In genomic region chr3:51678685-51679084, GRCh38 we compare ENCODE assay signal across 17 cellular contexts. TPM values are rescaled to one million over a fixed set of nuclear protein-coding genes. Genes with fewer than 3 reads are reported as not detected.
DNase-seq lines count a peak whose midpoint lies in the region; ATAC-seq and TF ChIP-seq lines count a peak whose summit lies in the region.
"Had no signal": no experiment of that assay in that cellular context is flagged by ENCODE, and none has a peak within 500 bp of the region (broad histone marks: within the 10 kb centered on the region; RNA-seq: fewer than 3 reads in every experiment).

No MANE protein-coding gene starts in this region.

- H3K9me3 ChIP-seq in left ventricle myocardium inferior (replicated peaks), result no peaks in the 10 kb centered on the region
- H3K9me3 ChIP-seq: left lung, thyroid gland had no signal

- no peak overlapping the region for H3K27ac ChIP-seq in left ventricle myocardium inferior (replicated peaks)
- H3K27ac ChIP-seq: left lung, thyroid gland had no signal

- peaks cover 77% of the 10 kb centered on the region for H3K4me1 ChIP-seq in left ventricle myocardium inferior

- peaks cover 16% of the 10 kb centered on the region for H3K36me3 Mint-ChIP-seq in activated CD4-positive, alpha-beta memory T cell treated with anti-CD3 and anti-CD28 coated beads for 36 hours
- peaks cover 34% of the 10 kb centered on the region for H3K36me3 Mint-ChIP-seq in stimulated activated memory B cell treated with anti-CD40 and anti-IgM and Interleukin-4, amounts not matched to agents 10 μg/mL and 1 μg/mL and 100 μg/mL, for 72 hours

- CTCF ChIA-PET in activated CD4-positive, alpha-beta memory T cell treated with anti-CD3 and anti-CD28 coated beads for 36 hours (lab: Charles Lee), result interaction anchor here (0.9 to 7.3 kb wide), 3 partner anchors 8 to 177 kb away, joined by 3 to 202 read pairs (median 168); partner anchors contain the start of genes DCAF1 and TEX264

- no peak overlapping the region for H3K4me3 ChIP-seq in left ventricle myocardium inferior
- no peak overlapping the region for H3K4me3 ChIP-seq in epithelial cell of esophagus (ENCODE audit: low read length)
- H3K4me3 ChIP-seq: GM12878, left lung, thyroid gland had no signal

- TF ChIP-seq CTCF in left ventricle myocardium inferior (IDR thresholded peaks at IDR 0.05; ENCODE audit: borderline replicate concordance), result no peak
- TF ChIP-seq CTCF in epithelial cell of esophagus (IDR thresholded peaks at IDR 0.05; ENCODE audit: insufficient read depth, low read depth, low read length, missing control alignments), result no peak

- POLR2A ChIA-PET in activated CD4-positive, alpha-beta memory T cell treated with anti-CD3 and anti-CD28 coated beads for 36 hours (lab: Charles Lee), result no interaction called here

- no peaks in the 10 kb centered on the region for H3K9me3 Mint-ChIP-seq in activated CD4-positive, alpha-beta memory T cell treated with anti-CD3 and anti-CD28 coated beads for 36 hours
- H3K9me3 Mint-ChIP-seq in stimulated activated memory B cell treated with anti-CD40 and anti-IgM and Interleukin-4, amounts not matched to agents 10 μg/mL and 1 μg/mL and 100 μg/mL, for 72 hours, result no peaks in the 10 kb centered on the region
- H3K9me3 Mint-ChIP-seq: activated T-cell treated with anti-CD3 and anti-CD28 coated beads, Interleukin-2, amount 50 U/mL, for 4 hours had no signal

- ATAC-seq in Right ventricle myocardium inferior (no peak), GM19328 (IDR thresholded peaks at IDR 0.05; ENCODE audit: unreplicated experiment) (no peak)
- no peak for ATAC-seq in stimulated activated memory B cell treated with anti-CD40 and anti-IgM and Interleukin-4, amounts not matched to agents 10 μg/mL and 1 μg/mL and 100 μg/mL, for 72 hours
- ATAC-seq: activated T-cell treated with anti-CD3 and anti-CD28 coated beads, Interleukin-2, amount 50 U/mL, for 4 hours; GM12878; left lung had no signal

- H3K4me3 Mint-ChIP-seq in activated CD4-positive, alpha-beta memory T cell treated with anti-CD3 and anti-CD28 coated beads for 36 hours, result no peak overlapping the region
- H3K4me3 Mint-ChIP-seq in stimulated activated memory B cell treated with anti-CD40 and anti-IgM and Interleukin-4, amounts not matched to agents 10 μg/mL and 1 μg/mL and 100 μg/mL, for 72 hours, result no peak overlapping the region
- H3K4me3 Mint-ChIP-seq: activated T-cell treated with anti-CD3 and anti-CD28 coated beads, Interleukin-2, amount 50 U/mL, for 4 hours had no signal

- DNase-seq in left ventricle myocardium inferior, result peak; percentile 1
- DNase-seq in Right ventricle myocardium inferior (ENCODE audit: missing footprints), result no peak
- no peak for DNase-seq in activated CD4-positive, alpha-beta memory T cell treated with anti-CD3 and anti-CD28 coated beads for 36 hours
- DNase-seq in epithelial cell of esophagus (ENCODE audit: low read depth), result peak; percentile 35
- no peak for DNase-seq in cortex of kidney (lab: John Stamatoyannopoulos, UW)
- DNase-seq in stimulated activated CD4-positive, alpha-beta T cell treated with anti-CD3 and anti-CD28 coated beads, Interleukin-12 subunit alpha, Interleukin-12 subunit beta, amount 100 ng/mL, for 4 hours, result no peak
- DNase-seq: activated T-cell treated with anti-CD3 and anti-CD28 coated beads, Interleukin-2, amount 50 U/mL, for 4 hours; anterior cingulate cortex; foreskin melanocyte; GDM1; left lung; NCI-H1930; NCI-H446 treated with DMSO at 0.1 percent for 48 hours; thyroid gland had no signal

- intact Hi-C loops in left ventricle myocardium inferior (cut with micrococcal nuclease) (no loop called here), Right ventricle myocardium inferior (cut with DNase I) (no loop called here)
- intact Hi-C loops in activated CD4-positive, alpha-beta memory T cell treated with anti-CD3 and anti-CD28 coated beads for 36 hours (cut with micrococcal nuclease), result loop anchor here (10.0 kb wide), 2 partner anchors 266 to 296 kb away; partner anchors contain the start of genes ABHD14A, ABHD14B, PARP3 and RRP9

- H3K4me1 Mint-ChIP-seq in activated CD4-positive, alpha-beta memory T cell treated with anti-CD3 and anti-CD28 coated beads for 36 hours (ENCODE audit: low read depth), result peaks cover 85% of the 10 kb centered on the region
- peaks cover 80% of the 10 kb centered on the region for H3K4me1 Mint-ChIP-seq in stimulated activated memory B cell treated with anti-CD40 and anti-IgM and Interleukin-4, amounts not matched to agents 10 μg/mL and 1 μg/mL and 100 μg/mL, for 72 hours

- H3K27ac Mint-ChIP-seq in activated CD4-positive, alpha-beta memory T cell treated with anti-CD3 and anti-CD28 coated beads for 36 hours, result peak overlapping the region; percentile 43
- peak overlapping the region; percentile 42 for H3K27ac Mint-ChIP-seq in stimulated activated memory B cell treated with anti-CD40 and anti-IgM and Interleukin-4, amounts not matched to agents 10 μg/mL and 1 μg/mL and 100 μg/mL, for 72 hours

- no peaks in the 10 kb centered on the region for H3K27me3 ChIP-seq in left ventricle myocardium inferior (ENCODE audit: low read depth)
- H3K27me3 ChIP-seq: left lung, thyroid gland had no signal

- H3K27me3 Mint-ChIP-seq in activated CD4-positive, alpha-beta memory T cell treated with anti-CD3 and anti-CD28 coated beads for 36 hours, result no peaks in the 10 kb centered on the region
- no peaks in the 10 kb centered on the region for H3K27me3 Mint-ChIP-seq in stimulated activated memory B cell treated with anti-CD40 and anti-IgM and Interleukin-4, amounts not matched to agents 10 μg/mL and 1 μg/mL and 100 μg/mL, for 72 hours

- peaks cover 24% of the 10 kb centered on the region for H3K36me3 ChIP-seq in left ventricle myocardium inferior
- H3K36me3 ChIP-seq: thyroid gland had no signal

RNA-seq across cellular contexts. Expression of gene TEX264, which starts 7.6 kb away (rescaled TPM):
- total RNA-seq in left ventricle myocardium inferior, result 33.9 TPM
- 37.1 TPM for total RNA-seq in Right ventricle myocardium inferior
- total RNA-seq in activated CD4-positive, alpha-beta memory T cell treated with anti-CD3 and anti-CD28 coated beads for 36 hours, result 10 to 100 TPM; 44.9 to 45.2 TPM

RNA-seq across cellular contexts. Expression of gene GRM2, which starts 28.2 kb away (rescaled TPM):
- total RNA-seq in left ventricle myocardium inferior, result 0.41 TPM
- 0.03 TPM for total RNA-seq in Right ventricle myocardium inferior
- under 1 TPM; 0.22 to 0.29 TPM for total RNA-seq in activated CD4-positive, alpha-beta memory T cell treated with anti-CD3 and anti-CD28 coated beads for 36 hours

Comparison
In these comparisons a context has a peak if more than half of its experiments do, and no peak if none do; other contexts are left out.
1. DNase-seq: peak in left ventricle myocardium inferior (single experiment) and epithelial cell of esophagus (single experiment); none in Right ventricle myocardium inferior (single experiment), activated CD4-positive, alpha-beta memory T cell treated with anti-CD3 and anti-CD28 coated beads for 36 hours (single experiment), cortex of kidney (single experiment) and stimulated activated CD4-positive, alpha-beta T cell treated with anti-CD3 and anti-CD28 coated beads, Interleukin-12 subunit alpha, Interleukin-12 subunit beta, amount 100 ng/mL, for 4 hours (single experiment).